39 cellular contexts compared by ENCODE assay signal in genomic region chr3:33931512-33931911, GRCh38.
"Had no signal": no experiment of that assay in that cellular context is flagged by ENCODE, and none has a peak within 500 bp of the region (broad histone marks: within the 10 kb centered on the region; RNA-seq: fewer than 3 reads in every experiment).

No MANE protein-coding gene starts in this region.

- H3K9me3 Mint-ChIP-seq: activated naive CD4-positive, alpha-beta T cell treated with anti-CD3 and anti-CD28 coated beads for 36 hours; activated naive CD4-positive, alpha-beta T cell treated with anti-CD3 and anti-CD28 coated beads, Interleukin-2, amount 10 ng/mL, durations not matched to agents 7 days and 5 days; activated naive CD4-positive, alpha-beta T cell treated with anti-CD3 and anti-CD28 coated beads, Interleukin-2, amount 50 U/mL, for 24 hours; activated naive CD8-positive, alpha-beta T cell treated with anti-CD3 and anti-CD28 coated beads, Interleukin-2, amount 10 ng/mL, durations not matched to agents 7 days and 5 days; activated naive CD8-positive, alpha-beta T cell treated with anti-CD3 and anti-CD28 coated beads, Interleukin-2, amount 50 U/mL, for 24 hours; activated T-cell treated with anti-CD3 and anti-CD28 coated beads, Interleukin-2, amount 50 U/mL, for 24 hours; activated T-cell treated with anti-CD3 and anti-CD28 coated beads, Interleukin-2, amount 50 U/mL, for 4 hours; activated T-helper 1 cell treated with anti-CD3 and anti-CD28 coated beads, Interleukin-12 subunit alpha, Interleukin-12 subunit beta, Interleukin-2, Interleukin-4 antibody, amounts not matched to agents 30 ng/mL and 10 ng/mL and 1 ng/mL, durations not matched to agents 14 hours and 24 hours and 36 hours; activated T-helper 2 cell treated with anti-CD3 and anti-CD28 coated beads, Interferon-gamma antibody, Interleukin-2, Interleukin-4, amounts not matched to agents 10 μg/mL and 5 μg/mL and 100 μg/mL, durations not matched to agents 14 hours and 24 hours and 36 hours had no signal

- H3K27ac ChIP-seq: adrenal gland, ascending aorta, body of pancreas, brain microvascular endothelial cell, breast epithelium, cardiac muscle cell had no signal

- H3K4me3 Mint-ChIP-seq: activated naive CD4-positive, alpha-beta T cell treated with anti-CD3 and anti-CD28 coated beads for 36 hours; activated naive CD4-positive, alpha-beta T cell treated with anti-CD3 and anti-CD28 coated beads, Interleukin-2, amount 10 ng/mL, durations not matched to agents 7 days and 5 days; activated naive CD4-positive, alpha-beta T cell treated with anti-CD3 and anti-CD28 coated beads, Interleukin-2, amount 50 U/mL, for 24 hours; activated naive CD8-positive, alpha-beta T cell; activated naive CD8-positive, alpha-beta T cell treated with anti-CD3 and anti-CD28 coated beads for 36 hours; activated naive CD8-positive, alpha-beta T cell treated with anti-CD3 and anti-CD28 coated beads, Interleukin-2, amount 10 ng/mL, durations not matched to agents 7 days and 5 days; activated naive CD8-positive, alpha-beta T cell treated with anti-CD3 and anti-CD28 coated beads, Interleukin-2, amount 50 U/mL, for 24 hours; activated T-cell treated with anti-CD3 and anti-CD28 coated beads, Interleukin-2, amount 50 U/mL, for 24 hours; activated T-cell treated with anti-CD3 and anti-CD28 coated beads, Interleukin-2, amount 50 U/mL, for 4 hours; activated T-cell treated with anti-CD3 and anti-CD28 coated beads, Interleukin-2, amount 50 U/mL, for 72 hours; activated T-helper 1 cell treated with anti-CD3 and anti-CD28 coated beads, Interleukin-12 subunit alpha, Interleukin-12 subunit beta, Interleukin-2, Interleukin-4 antibody, amounts not matched to agents 30 ng/mL and 10 ng/mL and 1 ng/mL, durations not matched to agents 14 hours and 24 hours and 36 hours; activated T-helper 17 cell treated with anti-CD3 and anti-CD28 coated beads, Interleukin-2, amount 50 U/mL, for 72 hours; central memory CD8-positive, alpha-beta T cell had no signal

- H3K9me3 ChIP-seq: adrenal gland, ascending aorta, body of pancreas, breast epithelium had no signal

- DNase-seq: activated effector memory CD4-positive, alpha-beta T cell treated with anti-CD3 and anti-CD28 coated beads, Interleukin-2, amount 50 U/mL, for 16 hours; activated effector memory CD4-positive, alpha-beta T cell treated with Interleukin-2 at 50 U/mL for 16 hours; activated gamma-delta T cell; activated gamma-delta T cell treated with Interleukin-2 at 50 U/mL for 16 hours; activated naive CD4-positive, alpha-beta T cell; activated naive CD4-positive, alpha-beta T cell treated with anti-CD3 and anti-CD28 coated beads for 36 hours; activated naive CD4-positive, alpha-beta T cell treated with anti-CD3 and anti-CD28 coated beads, Interleukin-2, amount 10 ng/mL, durations not matched to agents 7 days and 5 days; activated naive CD4-positive, alpha-beta T cell treated with anti-CD3 and anti-CD28 coated beads, Interleukin-2, amount 50 U/mL, for 16 hours; activated naive CD4-positive, alpha-beta T cell treated with Interleukin-2 at 50 U/mL for 16 hours; activated naive CD8-positive, alpha-beta T cell treated with anti-CD3 and anti-CD28 coated beads for 36 hours; activated naive CD8-positive, alpha-beta T cell treated with anti-CD3 and anti-CD28 coated beads, Interleukin-2, amount 10 ng/mL, durations not matched to agents 7 days and 5 days; activated naive CD8-positive, alpha-beta T cell treated with anti-CD3 and anti-CD28 coated beads, Interleukin-2, amount 50 U/mL, for 24 hours; activated T-cell treated with anti-CD3 and anti-CD28 coated beads, Interleukin-2, amount 50 U/mL, for 1 hour; activated T-cell treated with anti-CD3 and anti-CD28 coated beads, Interleukin-2, amount 50 U/mL, for 24 hours; activated T-cell treated with anti-CD3 and anti-CD28 coated beads, Interleukin-2, amount 50 U/mL, for 4 hours; activated T-cell treated with anti-CD3 and anti-CD28 coated beads, Interleukin-2, amount 50 U/mL, for 48 hours; activated T-cell treated with anti-CD3 and anti-CD28 coated beads, Interleukin-2, amount 50 U/mL, for 72 hours; adrenal gland; amniotic stem cell; amygdala; anterior cingulate cortex; aorta; body of pancreas; brain microvascular endothelial cell; caudate nucleus; central memory CD4-positive, alpha-beta T cell; cerebellar nuclear complex had no signal

- FAIRE-seq: astrocyte, bronchial epithelial cell had no signal

- H3K4me3 ChIP-seq: adrenal gland, ascending aorta, body of pancreas, breast epithelium, cardiac muscle cell had no signal

- H3K36me3 ChIP-seq: adrenal gland, ascending aorta, brain microvascular endothelial cell, breast epithelium, cardiac muscle cell had no signal

- H3K4me1 ChIP-seq: adrenal gland, ascending aorta, body of pancreas, breast epithelium had no signal

- H3K27ac Mint-ChIP-seq: activated naive CD4-positive, alpha-beta T cell treated with anti-CD3 and anti-CD28 coated beads for 36 hours; activated naive CD4-positive, alpha-beta T cell treated with anti-CD3 and anti-CD28 coated beads, Interleukin-2, amount 10 ng/mL, durations not matched to agents 7 days and 5 days; activated naive CD4-positive, alpha-beta T cell treated with anti-CD3 and anti-CD28 coated beads, Interleukin-2, amount 50 U/mL, for 24 hours; activated naive CD4-positive, alpha-beta T cell treated with anti-CD3 and anti-CD28 coated beads, Interleukin-2, amount 50 U/mL, for 72 hours; activated naive CD8-positive, alpha-beta T cell; activated naive CD8-positive, alpha-beta T cell treated with anti-CD3 and anti-CD28 coated beads for 36 hours; activated naive CD8-positive, alpha-beta T cell treated with anti-CD3 and anti-CD28 coated beads, Interleukin-2, amount 10 ng/mL, durations not matched to agents 7 days and 5 days; activated naive CD8-positive, alpha-beta T cell treated with anti-CD3 and anti-CD28 coated beads, Interleukin-2, amount 50 U/mL, for 24 hours; activated T-cell treated with anti-CD3 and anti-CD28 coated beads, Interleukin-2, amount 50 U/mL, for 24 hours; activated T-cell treated with anti-CD3 and anti-CD28 coated beads, Interleukin-2, amount 50 U/mL, for 72 hours; activated T-helper 1 cell treated with anti-CD3 and anti-CD28 coated beads, Interleukin-12 subunit alpha, Interleukin-12 subunit beta, Interleukin-2, Interleukin-4 antibody, amounts not matched to agents 30 ng/mL and 10 ng/mL and 1 ng/mL, durations not matched to agents 14 hours and 24 hours and 36 hours; activated T-helper 17 cell treated with anti-CD3 and anti-CD28 coated beads, Interleukin-2, amount 50 U/mL, for 72 hours; activated T-helper 2 cell treated with anti-CD3 and anti-CD28 coated beads, Interferon-gamma antibody, Interleukin-2, Interleukin-4, amounts not matched to agents 10 μg/mL and 5 μg/mL and 100 μg/mL, durations not matched to agents 14 hours and 24 hours and 36 hours had no signal

- ATAC-seq: activated naive CD4-positive, alpha-beta T cell treated with anti-CD3 and anti-CD28 coated beads, Interleukin-2, amount 50 U/mL, for 72 hours; activated naive CD8-positive, alpha-beta T cell treated with anti-CD3 and anti-CD28 coated beads, Interleukin-2, amount 50 U/mL, for 24 hours; activated T-cell treated with anti-CD3 and anti-CD28 coated beads, Interleukin-2, amount 50 U/mL, for 4 hours; activated T-cell treated with anti-CD3 and anti-CD28 coated beads, Interleukin-2, amount 50 U/mL, for 72 hours; activated T-helper 17 cell treated with anti-CD3 and anti-CD28 coated beads, Interleukin-2, amount 50 U/mL, for 72 hours; body of pancreas had no signal

- H3K27me3 Mint-ChIP-seq: activated naive CD4-positive, alpha-beta T cell treated with anti-CD3 and anti-CD28 coated beads, Interleukin-2, amount 10 ng/mL, durations not matched to agents 7 days and 5 days had no signal

- H3K36me3 Mint-ChIP-seq: activated naive CD4-positive, alpha-beta T cell treated with anti-CD3 and anti-CD28 coated beads, Interleukin-2, amount 10 ng/mL, durations not matched to agents 7 days and 5 days; activated naive CD4-positive, alpha-beta T cell treated with anti-CD3 and anti-CD28 coated beads, Interleukin-2, amount 50 U/mL, for 24 hours; activated naive CD4-positive, alpha-beta T cell treated with anti-CD3 and anti-CD28 coated beads, Interleukin-2, amount 50 U/mL, for 72 hours; activated naive CD8-positive, alpha-beta T cell treated with anti-CD3 and anti-CD28 coated beads for 36 hours; activated naive CD8-positive, alpha-beta T cell treated with anti-CD3 and anti-CD28 coated beads, Interleukin-2, amount 10 ng/mL, durations not matched to agents 7 days and 5 days had no signal

- H3K27me3 ChIP-seq: adrenal gland, ascending aorta, body of pancreas, brain microvascular endothelial cell, breast epithelium, cardiac muscle cell had no signal

- H3K4me1 Mint-ChIP-seq: activated naive CD4-positive, alpha-beta T cell treated with anti-CD3 and anti-CD28 coated beads, Interleukin-2, amount 10 ng/mL, durations not matched to agents 7 days and 5 days; activated naive CD4-positive, alpha-beta T cell treated with anti-CD3 and anti-CD28 coated beads, Interleukin-2, amount 50 U/mL, for 24 hours; activated naive CD8-positive, alpha-beta T cell treated with anti-CD3 and anti-CD28 coated beads for 36 hours; activated naive CD8-positive, alpha-beta T cell treated with anti-CD3 and anti-CD28 coated beads, Interleukin-2, amount 10 ng/mL, durations not matched to agents 7 days and 5 days; activated T-helper 17 cell treated with anti-CD3 and anti-CD28 coated beads, Interleukin-2, amount 50 U/mL, for 72 hours; central memory CD8-positive, alpha-beta T cell had no signal
